Comparison of ENCODE assay signal across 17 cellular contexts in genomic region chr4:20292739-20293138, GRCh38.
"Had no signal": no experiment of that assay in that cellular context is flagged by ENCODE, and none has a peak within 500 bp of the region (broad histone marks: within the 10 kb centered on the region; RNA-seq: fewer than 3 reads in every experiment).

No MANE protein-coding gene starts in this region.

- H3K36me3 ChIP-seq: stomach, suprapubic skin, thoracic aorta, thyroid gland, tibial artery, tibial nerve, transverse colon, upper lobe of left lung, upper lobe of right lung, uterus, vagina had no signal

- H3K4me1 ChIP-seq: suprapubic skin, testis, thyroid gland, transverse colon, upper lobe of left lung, upper lobe of right lung, uterus, vagina had no signal

- H3K27ac ChIP-seq: stomach, suprapubic skin, testis, thoracic aorta, thyroid gland, tibial artery, tibial nerve, transverse colon, upper lobe of left lung, upper lobe of right lung, uterus, vagina had no signal

- ATAC-seq: stimulated activated effector memory CD8-positive, alpha-beta T cell treated with anti-CD3 and anti-CD28 coated beads, Interleukin-12 subunit alpha, Interleukin-12 subunit beta, amount 100 ng/mL, for 72 hours; stimulated activated memory B cell treated with anti-CD40 and anti-IgM and Interleukin-4, amounts not matched to agents 10 μg/mL and 1 μg/mL and 100 μg/mL, for 72 hours; stimulated activated naive B cell treated with anti-CD40 and anti-IgM and Interleukin-4, amounts not matched to agents 10 μg/mL and 1 μg/mL and 100 μg/mL, for 72 hours; stimulated activated naive CD8-positive, alpha-beta T cell treated with anti-CD3 and anti-CD28 coated beads, Interleukin-15, amount 100 ng/mL, for 72 hours; stimulated activated naive CD8-positive, alpha-beta T cell treated with anti-CD3 and anti-CD28 coated beads, Interleukin-15, Interleukin-2, amounts not matched to agents 100 U/mL and 50 U/mL, for 24 hours; upper lobe of right lung had no signal

- H3K4me3 ChIP-seq: stomach, suprapubic skin, testis, thoracic aorta, thyroid gland, tibial artery, tibial nerve, transverse colon, upper lobe of left lung, upper lobe of right lung, uterus, vagina had no signal

- H3K9me3 ChIP-seq: stomach, suprapubic skin, testis, thoracic aorta, thyroid gland, tibial artery, tibial nerve, transverse colon, upper lobe of left lung, upper lobe of right lung, uterus, vagina had no signal
